ENCODE assay signal across 1 cellular context in the genomic region with DNA sequence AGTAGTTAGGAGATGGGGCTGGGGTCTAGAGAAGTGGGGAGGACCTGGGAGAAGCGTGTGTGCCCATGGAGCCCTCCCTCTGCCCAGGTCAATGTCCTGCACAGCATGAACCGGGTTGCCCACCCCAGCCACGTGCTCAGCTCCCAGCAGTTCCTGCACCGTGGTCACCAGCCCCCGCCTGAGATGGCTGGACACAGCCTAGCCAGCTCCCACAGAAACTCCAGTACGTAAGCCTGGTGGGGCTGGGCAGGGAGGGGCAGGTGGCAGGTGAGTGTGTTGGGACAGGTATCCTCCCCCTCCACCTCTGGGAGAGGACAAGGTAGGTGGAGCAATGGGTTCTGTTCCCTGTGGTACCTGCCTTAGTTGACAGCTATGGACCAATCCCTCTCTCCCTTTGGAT.
TF ChIP-seq lines count a peak whose summit lies in the region.

No MANE protein-coding gene starts in this region.

TF ChIP-seq in liver, 16 proteins besides CTCF, POLR2A, EP300 and RAD21 (continued from another document):
- TF ChIP-seq, protein P1, sequence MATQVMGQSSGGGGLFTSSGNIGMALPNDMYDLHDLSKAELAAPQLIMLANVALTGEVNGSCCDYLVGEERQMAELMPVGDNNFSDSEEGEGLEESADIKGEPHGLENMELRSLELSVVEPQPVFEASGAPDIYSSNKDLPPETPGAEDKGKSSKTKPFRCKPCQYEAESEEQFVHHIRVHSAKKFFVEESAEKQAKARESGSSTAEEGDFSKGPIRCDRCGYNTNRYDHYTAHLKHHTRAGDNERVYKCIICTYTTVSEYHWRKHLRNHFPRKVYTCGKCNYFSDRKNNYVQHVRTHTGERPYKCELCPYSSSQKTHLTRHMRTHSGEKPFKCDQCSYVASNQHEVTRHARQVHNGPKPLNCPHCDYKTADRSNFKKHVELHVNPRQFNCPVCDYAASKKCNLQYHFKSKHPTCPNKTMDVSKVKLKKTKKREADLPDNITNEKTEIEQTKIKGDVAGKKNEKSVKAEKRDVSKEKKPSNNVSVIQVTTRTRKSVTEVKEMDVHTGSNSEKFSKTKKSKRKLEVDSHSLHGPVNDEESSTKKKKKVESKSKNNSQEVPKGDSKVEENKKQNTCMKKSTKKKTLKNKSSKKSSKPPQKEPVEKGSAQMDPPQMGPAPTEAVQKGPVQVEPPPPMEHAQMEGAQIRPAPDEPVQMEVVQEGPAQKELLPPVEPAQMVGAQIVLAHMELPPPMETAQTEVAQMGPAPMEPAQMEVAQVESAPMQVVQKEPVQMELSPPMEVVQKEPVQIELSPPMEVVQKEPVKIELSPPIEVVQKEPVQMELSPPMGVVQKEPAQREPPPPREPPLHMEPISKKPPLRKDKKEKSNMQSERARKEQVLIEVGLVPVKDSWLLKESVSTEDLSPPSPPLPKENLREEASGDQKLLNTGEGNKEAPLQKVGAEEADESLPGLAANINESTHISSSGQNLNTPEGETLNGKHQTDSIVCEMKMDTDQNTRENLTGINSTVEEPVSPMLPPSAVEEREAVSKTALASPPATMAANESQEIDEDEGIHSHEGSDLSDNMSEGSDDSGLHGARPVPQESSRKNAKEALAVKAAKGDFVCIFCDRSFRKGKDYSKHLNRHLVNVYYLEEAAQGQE (IDR thresholded peaks at IDR 0.05) = no peak
- TF ChIP-seq TAF1 (conservative IDR thresholded peaks at IDR 0.05) = no peak
- TF ChIP-seq, protein P2, sequence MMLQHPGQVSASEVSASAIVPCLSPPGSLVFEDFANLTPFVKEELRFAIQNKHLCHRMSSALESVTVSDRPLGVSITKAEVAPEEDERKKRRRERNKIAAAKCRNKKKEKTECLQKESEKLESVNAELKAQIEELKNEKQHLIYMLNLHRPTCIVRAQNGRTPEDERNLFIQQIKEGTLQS (IDR thresholded peaks at IDR 0.05) = no peak
- no peak for TF ChIP-seq SP1 (IDR thresholded peaks at IDR 0.05)
- TF ChIP-seq YY1 (IDR thresholded peaks at IDR 0.05) = no peak
